8 cellular contexts compared by ENCODE assay signal in the genomic region with DNA sequence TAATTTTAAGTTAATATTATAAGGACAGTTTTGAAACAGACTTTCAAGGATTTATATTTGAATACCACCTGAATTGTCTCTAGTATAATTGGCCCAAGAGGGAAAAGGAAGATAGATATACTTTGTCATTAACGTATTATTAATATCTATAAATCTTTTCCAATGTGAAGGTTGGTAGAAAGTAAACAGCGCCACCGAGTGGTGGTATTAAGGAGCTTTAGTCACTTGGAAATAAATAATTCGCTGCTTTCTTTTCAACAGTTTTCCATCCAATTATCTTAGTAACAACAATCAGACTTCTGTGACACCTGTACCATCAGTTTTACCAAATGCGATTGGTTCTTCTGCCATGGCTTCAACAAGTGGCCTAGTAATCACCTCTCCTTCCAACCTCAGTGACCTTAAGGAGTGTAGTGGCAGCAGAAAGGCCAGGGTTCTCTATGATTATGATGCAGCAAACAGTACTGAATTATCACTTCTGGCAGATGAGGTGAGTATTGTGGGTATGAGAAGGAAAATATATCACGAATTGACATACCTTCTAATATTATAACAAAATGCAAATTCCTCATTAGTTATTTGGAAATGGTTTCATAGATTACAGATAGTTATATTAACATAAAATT. TPM values are rescaled to one million over a fixed set of nuclear protein-coding genes. Genes with fewer than 3 reads are reported as not detected.
DNase-seq lines count a peak whose midpoint lies in the region; ATAC-seq, FAIRE-seq and TF ChIP-seq lines count a peak whose summit lies in the region.

No MANE protein-coding gene starts in this region.

- no peak for FAIRE-seq in bronchial epithelial cell (lab: Jason Lieb, UNC)

- H3K4me1 Mint-ChIP-seq in memory B cell, result no peaks in the 10 kb centered on the region

- in situ Hi-C loops in ACHN (cut with HindIII; ENCODE audit: low pct_ligation_motif_present, low pct_unique_long_range_greater_than_20kb, low sequenced_read_pairs), result no loop called here

- H3K4me3 ChIP-seq in OCI-LY3 (ENCODE audit: low read length), result no peak overlapping the region
- no peak overlapping the region for H3K4me3 ChIP-seq in bronchial epithelial cell (ENCODE audit: low read depth, low read length)

- DNase-seq in ACHN (peak; percentile 25), GM03348 (ENCODE audit: low spot score) (peak; percentile 26), bronchial epithelial cell (ENCODE audit: low read depth) (peak; percentile 48), memory B cell (ENCODE audit: low spot score in 2 of 2) (peak; percentile 8 to 25), mucosa of gallbladder (ENCODE audit: low spot score) (no peak), middle frontal gyrus (ENCODE audit: extremely low spot score, low spot score) (no peak)

- no peaks in the 10 kb centered on the region for H4K20me1 ChIP-seq in OCI-LY3 (ENCODE audit: insufficient read depth, low read length)

- H3K27ac Mint-ChIP-seq in memory B cell, result no peak overlapping the region

- peaks cover 24% of the 10 kb centered on the region for H3K36me3 Mint-ChIP-seq in memory B cell

- ATAC-seq in memory B cell (ENCODE audit: low read depth) (no peak), HG03135 (IDR thresholded peaks at IDR 0.05; ENCODE audit: unreplicated experiment) (no peak)

- no peaks in the 10 kb centered on the region for H3K9me3 Mint-ChIP-seq in memory B cell

- H3K9me3 ChIP-seq in OCI-LY3 (ENCODE audit: insufficient read depth, low read length), result no peaks in the 10 kb centered on the region

- no peak overlapping the region for H2AFZ ChIP-seq in OCI-LY3 (ENCODE audit: low read depth, low read length)

- no peak overlapping the region for H3K9ac ChIP-seq in OCI-LY3 (ENCODE audit: low read length)

- H3K4me2 ChIP-seq in OCI-LY3 (ENCODE audit: low read length), result no peak overlapping the region

- no peaks in the 10 kb centered on the region for H3K27me3 Mint-ChIP-seq in memory B cell

- no peaks in the 10 kb centered on the region for H3K79me2 ChIP-seq in OCI-LY3 (ENCODE audit: low read length)

- H3K4me3 Mint-ChIP-seq in memory B cell, result no peak overlapping the region

- peaks cover 12% of the 10 kb centered on the region for H3K4me1 ChIP-seq in OCI-LY3 (ENCODE audit: low read length)

- H3K27me3 ChIP-seq in OCI-LY3 (ENCODE audit: low read depth, low read length), result no peaks in the 10 kb centered on the region
- H3K27me3 ChIP-seq in bronchial epithelial cell (ENCODE audit: control insufficient read depth, insufficient read depth, low read length), result no peaks in the 10 kb centered on the region

- no peak overlapping the region for H3K27ac ChIP-seq in OCI-LY3 (ENCODE audit: low read length)

- H3K36me3 ChIP-seq in OCI-LY3 (replicated peaks; ENCODE audit: low read depth, low read length), result peaks cover 19% of the 10 kb centered on the region
- peaks cover 13% of the 10 kb centered on the region for H3K36me3 ChIP-seq in bronchial epithelial cell (ENCODE audit: control insufficient read depth, insufficient read depth, low read length)

- TF ChIP-seq CTCF in OCI-LY3 (IDR thresholded peaks at IDR 0.05; ENCODE audit: low read depth, low read length) (peak; percentile 60), bronchial epithelial cell (IDR thresholded peaks at IDR 0.05; ENCODE audit: insufficient read depth, low read length, severe bottlenecking) (peak; percentile 42)

RNA-seq across cellular contexts. Expression of a gene that starts 37.7 kb away (rescaled TPM):
- 21.3 and 31.2 TPM in 2 replicates for total RNA-seq in bronchial epithelial cell
- 65.7 TPM for total RNA-seq in mucosa of gallbladder

Comparison
In these comparisons a context has a peak if more than half of its experiments do, and no peak if none do; other contexts are left out.
1. DNase-seq: peak in ACHN (single experiment), GM03348 (single experiment), bronchial epithelial cell (single experiment) and memory B cell (2 of 2); none in mucosa of gallbladder (single experiment) and middle frontal gyrus (single experiment).